Comparison of ENCODE assay signal across 21 cellular contexts in the genomic region with DNA sequence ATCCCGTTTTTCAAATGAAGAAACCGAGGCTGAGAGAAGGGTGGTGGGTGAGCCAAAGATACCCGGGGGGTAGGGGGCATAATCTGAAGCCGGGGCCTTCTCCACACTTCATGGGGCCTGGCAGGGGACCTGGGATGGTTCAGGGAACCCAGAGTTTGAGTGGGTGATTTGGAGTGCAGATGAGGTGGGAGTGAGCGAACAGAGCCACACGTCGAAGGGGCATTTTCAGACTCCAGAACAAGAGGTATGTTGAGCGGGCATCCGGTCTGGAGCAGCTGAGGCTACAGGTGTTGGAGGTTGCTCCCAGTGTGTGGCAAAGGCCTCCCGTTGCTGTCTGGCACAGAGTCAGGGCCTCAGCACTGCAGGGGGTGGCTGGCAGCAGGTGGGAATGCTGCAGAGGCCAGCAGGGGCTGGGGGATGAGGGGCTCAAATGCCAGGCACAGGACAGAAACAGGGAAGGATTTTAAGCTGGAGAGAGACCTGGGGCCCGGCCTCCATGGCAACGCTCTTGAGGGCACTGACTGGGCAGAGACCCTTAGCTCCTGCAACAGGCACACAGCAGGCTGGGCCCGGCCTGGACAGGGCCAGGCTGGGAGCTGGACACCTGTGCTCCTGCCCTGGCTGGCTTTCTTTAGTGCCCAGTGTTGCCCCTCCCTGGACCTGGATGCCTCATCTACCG. TPM values are rescaled to one million over a fixed set of nuclear protein-coding genes. Genes with fewer than 3 reads are reported as not detected.
A peak's percentile ranks its signal among the peaks of the same experiment; 100 is the strongest.
DNase-seq lines count a peak whose midpoint lies in the region; ATAC-seq, FAIRE-seq and TF ChIP-seq lines count a peak whose summit lies in the region.
"Had no signal": no experiment of that assay in that cellular context is flagged by ENCODE, and none has a peak within 500 bp of the region (broad histone marks: within the 10 kb centered on the region; RNA-seq: fewer than 3 reads in every experiment).

No MANE protein-coding gene starts in this region.

- peaks cover 43% of the 10 kb centered on the region for H3K27me3 Mint-ChIP-seq in stimulated activated memory B cell treated with anti-CD40 and anti-IgM and Interleukin-4, amounts not matched to agents 10 μg/mL and 1 μg/mL and 100 μg/mL, for 72 hours
- H3K27me3 Mint-ChIP-seq: activated naive CD8-positive, alpha-beta T cell had no signal

- H3K4me1 Mint-ChIP-seq in stimulated activated memory B cell treated with anti-CD40 and anti-IgM and Interleukin-4, amounts not matched to agents 10 μg/mL and 1 μg/mL and 100 μg/mL, for 72 hours = peaks cover 10% of the 10 kb centered on the region

- no peak overlapping the region for H3K4me3 ChIP-seq in left ventricle myocardium inferior
- H3K4me3 ChIP-seq: gastrocnemius medialis, MG63, suprapubic skin had no signal

- peaks cover 3% of the 10 kb centered on the region for H3K9me3 Mint-ChIP-seq in stimulated activated memory B cell treated with anti-CD40 and anti-IgM and Interleukin-4, amounts not matched to agents 10 μg/mL and 1 μg/mL and 100 μg/mL, for 72 hours
- H3K9me3 Mint-ChIP-seq: CD8-positive, alpha-beta memory T cell had no signal

- no peaks in the 10 kb centered on the region for H3K27me3 ChIP-seq in left ventricle myocardium inferior (ENCODE audit: low read depth)
- H3K27me3 ChIP-seq: brain microvascular endothelial cell, gastrocnemius medialis, MG63, suprapubic skin had no signal

- peak overlapping the region; percentile 64 for H3K27ac Mint-ChIP-seq in stimulated activated memory B cell treated with anti-CD40 and anti-IgM and Interleukin-4, amounts not matched to agents 10 μg/mL and 1 μg/mL and 100 μg/mL, for 72 hours
- H3K27ac Mint-ChIP-seq: activated naive CD8-positive, alpha-beta T cell had no signal

- intact Hi-C loops in left ventricle myocardium superior (cut with micrococcal nuclease) = no loop called here
- intact Hi-C loops in left ventricle myocardium inferior (cut with micrococcal nuclease) = no loop called here

- H3K36me3 ChIP-seq in left ventricle myocardium inferior = no peaks in the 10 kb centered on the region
- H3K36me3 ChIP-seq: brain microvascular endothelial cell, gastrocnemius medialis, MG63, suprapubic skin had no signal

- no peak overlapping the region for H3K27ac ChIP-seq in left ventricle myocardium inferior (replicated peaks)
- H3K27ac ChIP-seq: brain microvascular endothelial cell, gastrocnemius medialis, parathyroid adenoma, suprapubic skin had no signal

- TF ChIP-seq CTCF in left ventricle myocardium inferior (IDR thresholded peaks at IDR 0.05; ENCODE audit: borderline replicate concordance) = no peak

- H3K4me3 Mint-ChIP-seq in stimulated activated memory B cell treated with anti-CD40 and anti-IgM and Interleukin-4, amounts not matched to agents 10 μg/mL and 1 μg/mL and 100 μg/mL, for 72 hours = no peak overlapping the region
- H3K4me3 Mint-ChIP-seq: activated naive CD8-positive, alpha-beta T cell; CD8-positive, alpha-beta memory T cell had no signal

- FAIRE-seq in HTR-8/SVneo (lab: Jason Lieb, UNC) = no peak
- FAIRE-seq: G401.6 had no signal

- H3K9me3 ChIP-seq in left ventricle myocardium inferior (replicated peaks) = no peaks in the 10 kb centered on the region
- H3K9me3 ChIP-seq: gastrocnemius medialis, MG63, suprapubic skin had no signal

- no peaks in the 10 kb centered on the region for H3K36me3 Mint-ChIP-seq in stimulated activated memory B cell treated with anti-CD40 and anti-IgM and Interleukin-4, amounts not matched to agents 10 μg/mL and 1 μg/mL and 100 μg/mL, for 72 hours
- H3K36me3 Mint-ChIP-seq: activated naive CD8-positive, alpha-beta T cell; CD8-positive, alpha-beta memory T cell had no signal

- peaks cover 22% of the 10 kb centered on the region for H3K4me1 ChIP-seq in left ventricle myocardium inferior

- ATAC-seq in left ventricle myocardium superior = no peak
- no peak for ATAC-seq in stimulated activated memory B cell treated with anti-CD40 and anti-IgM and Interleukin-4, amounts not matched to agents 10 μg/mL and 1 μg/mL and 100 μg/mL, for 72 hours
- ATAC-seq in HG03520 (IDR thresholded peaks at IDR 0.05; ENCODE audit: unreplicated experiment) = no peak
- ATAC-seq in GM19324 (IDR thresholded peaks at IDR 0.05; ENCODE audit: low FRiP score, unreplicated experiment) = no peak

- DNase-seq in left ventricle myocardium superior = peak; percentile 19
- no peak for DNase-seq in left ventricle myocardium inferior
- peak; percentile 81 for DNase-seq in NCI-H2107 treated with DMSO at 0.1 percent for 48 hours (lab: John Stamatoyannopoulos, UW; ENCODE audit: unreplicated experiment)
- peak; percentile 35 to 74 for DNase-seq in SHP77 (lab: John Stamatoyannopoulos, UW)
- DNase-seq in HTR-8/SVneo (ENCODE audit: insufficient read length, low spot score) = no peak
- DNase-seq: activated CD4-positive, alpha-beta T cell treated with anti-CD3 and anti-CD28 coated beads, Interleukin-2, amount 50 U/mL, for 4 hours; activated T-cell treated with anti-CD3 and anti-CD28 coated beads, Interleukin-2, amount 50 U/mL, for 1 hour; brain microvascular endothelial cell; dermis blood vessel endothelial cell; gastrocnemius medialis; MG63; stimulated activated CD4-positive, alpha-beta T cell treated with anti-CD3 and anti-CD28 coated beads, Interleukin-4, amount 100 ng/mL, for 1 hour had no signal

RNA-seq across cellular contexts. Expression of a gene that starts 46.2 kb away (rescaled TPM):
- total RNA-seq in left ventricle myocardium superior (15.2 TPM), left ventricle myocardium inferior (22.7 TPM)
- total RNA-seq: dermis blood vessel endothelial cell, epithelial cell of proximal tubule had no signal

Comparison
In these comparisons a context has a peak if more than half of its experiments do, and no peak if none do; other contexts are left out.
1. DNase-seq: peak in left ventricle myocardium superior (single experiment), NCI-H2107 treated with DMSO at 0.1 percent for 48 hours (single experiment) and SHP77 (2 of 2); none in left ventricle myocardium inferior (single experiment) and HTR-8/SVneo (single experiment).